In genomic region chr12:45336762-45337596, GRCh38 we compare ENCODE assay signal across 11 cellular contexts.
DNase-seq lines count a peak whose midpoint lies in the region; TF ChIP-seq lines count a peak whose summit lies in the region.
"Had no signal": no experiment of that assay in that cellular context is flagged by ENCODE, and none has a peak within 500 bp of the region (broad histone marks: within the 10 kb centered on the region; RNA-seq: fewer than 3 reads in every experiment).

No MANE protein-coding gene starts in this region.

- no peak overlapping the region for H3K23ac ChIP-seq in mesenchymal stem cell (ENCODE audit: low read length in 2 of 2)

- H4K91ac ChIP-seq in mesenchymal stem cell (ENCODE audit: low read length) = no peak overlapping the region

- H4K20me1 ChIP-seq in mammary epithelial cell (ENCODE audit: insufficient read depth, low read length) = no peaks in the 10 kb centered on the region

- no peaks in the 10 kb centered on the region for H3K27me3 ChIP-seq in BJ (ENCODE audit: control insufficient read depth, insufficient read depth, low read length)
- H3K27me3 ChIP-seq in mammary epithelial cell (ENCODE audit: insufficient read depth, low read length) = no peaks in the 10 kb centered on the region
- H3K27me3 ChIP-seq in mesenchymal stem cell (ENCODE audit: control insufficient read depth in 1 of 2, insufficient read depth in 1 of 2, low read length in 2 of 2) = no peaks in the 10 kb centered on the region
- H3K27me3 ChIP-seq in transverse colon = no peaks in the 10 kb centered on the region
- H3K27me3 ChIP-seq: colonic mucosa, testis had no signal

- no peak overlapping the region for H2BK120ac ChIP-seq in mesenchymal stem cell (ENCODE audit: low read depth, low read length)

- H3K4me1 ChIP-seq in mammary epithelial cell (ENCODE audit: insufficient read depth, low read length) (peaks cover 17% of the 10 kb centered on the region), mesenchymal stem cell (ENCODE audit: control insufficient read depth, insufficient read depth, low read depth, low read length) (peaks cover 1% of the 10 kb centered on the region), transverse colon (peaks cover 0 to 5% (median 2%) of the 10 kb centered on the region in 4 donors)
- H3K4me1 ChIP-seq: colonic mucosa, testis had no signal

- TF ChIP-seq POLR2A in NB4 (IDR thresholded peaks at IDR 0.05; ENCODE audit: extremely low read depth, insufficient read length) (no peak), transverse colon (IDR thresholded peaks at IDR 0.05) (no peak)

- dilution Hi-C loops in mammary epithelial cell (cut with HindIII; ENCODE audit: low sequenced_read_pairs) = no loop called here

- no peak overlapping the region for H3K14ac ChIP-seq in mesenchymal stem cell (ENCODE audit: low read length in 2 of 2)

- CTCF ChIA-PET in BJ (lab: Yijun Ruan, JAX) = interaction anchor here (0.9 to 1.6 kb wide), 3 partner anchors 12 to 121 kb away, joined by 3 to 6 read pairs (median 6); partner anchors contain the start of gene ANO6
- CTCF ChIA-PET in mammary epithelial cell (lab: Charles Lee; ENCODE audit: low non-redundant PET) = interaction anchor here (0.6 kb wide), 1 partner anchor 453 kb away, joined by 4 read pairs; no protein-coding TSS in a partner anchor

- 88% methylated on average over 3 of the region's 3 CpGs for WGBS in mammary epithelial cell (ENCODE audit: low coverage, missing lambda C conversion rate)
- 83% methylated on average over 3 of the region's 3 CpGs for WGBS in mesenchymal stem cell
- 92 to 95% methylated on average over 3 of the region's 3 CpGs for WGBS in transverse colon (ENCODE audit: low coverage in 1 of 2), 2 donors

- peaks cover 9% of the 10 kb centered on the region for H3K79me1 ChIP-seq in mesenchymal stem cell (replicated peaks; ENCODE audit: low read length, poor library complexity, severe bottlenecking)

- TF ChIP-seq EP300 in transverse colon (IDR thresholded peaks at IDR 0.05; ENCODE audit: low read depth) = no peak

- H3K18ac ChIP-seq in mesenchymal stem cell (ENCODE audit: low read depth in 1 of 2, low read length in 2 of 2) = peak overlapping the region in 1 of 2 experiments; percentile 84

- peak overlapping the region; percentile 82 for H3K27ac ChIP-seq in mammary epithelial cell (ENCODE audit: insufficient read depth, low read depth, low read length)
- peak overlapping the region; percentile 52 for H3K27ac ChIP-seq in mesenchymal stem cell (ENCODE audit: low read length, poor library complexity, severe bottlenecking)
- H3K27ac ChIP-seq in transverse colon = no peak overlapping the region
- H3K27ac ChIP-seq: colonic mucosa, testis had no signal

- in situ Hi-C loops in mammary epithelial cell (cut with MboI; ENCODE audit: low sequenced_read_pairs in 2 of 2) = no loop called here
- in situ Hi-C loops in transverse colon (cut with MboI; ENCODE audit: low pct_ligation_motif_present in 1 of 4, low pct_unique_long_range_greater_than_20kb in 1 of 4, low sequenced_read_pairs in 3 of 4) = no loop called here

- no peak overlapping the region for H3K4ac ChIP-seq in mesenchymal stem cell (ENCODE audit: low read depth in 1 of 2, low read length in 2 of 2)

- H3K79me2 ChIP-seq in mammary epithelial cell (ENCODE audit: insufficient read depth, low read length) = peaks cover 28% of the 10 kb centered on the region

- no peak overlapping the region for H2BK15ac ChIP-seq in mesenchymal stem cell (ENCODE audit: low read depth, poor library complexity, severe bottlenecking)

- H2AK5ac ChIP-seq in mesenchymal stem cell (ENCODE audit: low read length, severe bottlenecking) = no peak overlapping the region

- H3K36me3 ChIP-seq in BJ (ENCODE audit: control insufficient read depth, insufficient read depth, low read length) (0 out of 2 replicates have a peak, but pooled peaks cover 1% of the 10 kb centered on the region), mammary epithelial cell (ENCODE audit: insufficient read depth, low read length) (peaks cover 2% of the 10 kb centered on the region), mesenchymal stem cell (ENCODE audit: control insufficient read depth in 1 of 2, insufficient read depth in 2 of 2, low read depth in 1 of 2, low read length in 2 of 2) (peaks cover 0 to 16% of the 10 kb centered on the region in 2 experiments), transverse colon (no peaks in the 10 kb centered on the region)
- H3K36me3 ChIP-seq: colonic mucosa had no signal

- no peak overlapping the region for H3K9ac ChIP-seq in mammary epithelial cell (ENCODE audit: insufficient read depth, low read length)
- H3K9ac ChIP-seq in mesenchymal stem cell (ENCODE audit: low read length) = peak overlapping the region; percentile 59

- H4K8ac ChIP-seq in mesenchymal stem cell (ENCODE audit: low read length) = no peak overlapping the region

- H3K4me2 ChIP-seq in mammary epithelial cell (ENCODE audit: insufficient read depth, low read depth, low read length) (peak overlapping the region; percentile 0), mesenchymal stem cell (ENCODE audit: low read length, poor library complexity, severe bottlenecking) (no peak overlapping the region)

- H3K4me3 ChIP-seq in BJ (ENCODE audit: low read depth, low read length) (no peak overlapping the region), NB4 (ENCODE audit: low read depth, low read length) (no peak overlapping the region), mammary epithelial cell (replicated peaks in 1 of 3; ENCODE audit: insufficient read depth in 1 of 3, low read depth in 2 of 3, low read length in 3 of 3) (no peak overlapping the region), mesenchymal stem cell (ENCODE audit: insufficient read depth in 1 of 2, low read depth in 1 of 2, low read length in 2 of 2) (no peak overlapping the region), transverse colon (no peak overlapping the region)
- H3K4me3 ChIP-seq: colonic mucosa, testis had no signal

- no peak overlapping the region for H2BK12ac ChIP-seq in mesenchymal stem cell (ENCODE audit: low read length in 2 of 2)

- POLR2A ChIA-PET in BJ (lab: Charles Lee) = no interaction called here

- TF ChIP-seq CTCF in BJ (IDR thresholded peaks at IDR 0.05; ENCODE audit: insufficient read depth, low read depth, low read length) (0 out of 2 replicates have a peak, but pooled peaks have one; percentile 11), NB4 (IDR thresholded peaks at IDR 0.05; ENCODE audit: low read depth, low read length) (no peak), mammary epithelial cell (conservative IDR thresholded peaks at IDR 0.05 in 1 of 2, IDR thresholded peaks at IDR 0.05 in 1 of 2; ENCODE audit: extremely low read depth in 1 of 2, insufficient read depth in 1 of 2, low read depth in 1 of 2, low read length in 2 of 2) (no peak), transverse colon (IDR thresholded peaks at IDR 0.05) (no peak)

- DNase-seq in BJ (ENCODE audit: low read depth) = peak; percentile 62
- DNase-seq in NB4 (ENCODE audit: low read depth) = peak; percentile 15
- DNase-seq in mammary epithelial cell = peak; percentile 79
- DNase-seq in mesenchymal stem cell = peak; percentile 92
- DNase-seq in stimulated activated CD4-positive, alpha-beta T cell treated with anti-CD3 and anti-CD28 coated beads, Interleukin-15, amount 100 ng/mL, for 24 hours = no peak
- no peak for DNase-seq in NOMO-1 treated with DMSO at 0.1 percent for 48 hours (lab: John Stamatoyannopoulos, UW; ENCODE audit: unreplicated experiment)
- DNase-seq in transverse colon = no peak
- DNase-seq in midbrain (lab: John Stamatoyannopoulos, UW) = no peak
- DNase-seq: Caco-2, colonic mucosa, testis had no signal

- H3K9me3 ChIP-seq in mammary epithelial cell (replicated peaks; ENCODE audit: insufficient read depth, low read length) (no peaks in the 10 kb centered on the region), mesenchymal stem cell (ENCODE audit: control insufficient read depth, low read length) (no peaks in the 10 kb centered on the region), transverse colon (no peaks in the 10 kb centered on the region)
- H3K9me3 ChIP-seq: Caco-2, colonic mucosa, testis had no signal

- BruUV-seq in mammary epithelial cell (replicated peaks; lab: Mats Ljungman, UMichigan) = no TSS peak

- H2AFZ ChIP-seq in mammary epithelial cell (ENCODE audit: low read depth, low read length) = no peak overlapping the region
- no peak overlapping the region for H2AFZ ChIP-seq in mesenchymal stem cell (ENCODE audit: low read depth, low read length)

- intact Hi-C loops in mammary epithelial cell (cut with micrococcal nuclease) (loop anchor here (2.0 kb wide), 2 partner anchors 68 to 120 kb away; partner anchors contain the start of gene ANO6), transverse colon (cut with DNase I; ENCODE audit: low total_unique reads) (no loop called here)

- H2BK5ac ChIP-seq in mesenchymal stem cell (ENCODE audit: low read depth, low read length, poor library complexity, severe bottlenecking) = no peak overlapping the region

Comparison
In these comparisons a context has a peak if more than half of its experiments do, and no peak if none do; other contexts are left out.
1. DNase-seq: peak in BJ (single experiment), NB4 (single experiment), mammary epithelial cell (single experiment) and mesenchymal stem cell (single experiment); none in stimulated activated CD4-positive, alpha-beta T cell treated with anti-CD3 and anti-CD28 coated beads, Interleukin-15, amount 100 ng/mL, for 24 hours (single experiment), NOMO-1 treated with DMSO at 0.1 percent for 48 hours (single experiment), transverse colon (single experiment) and midbrain (single experiment).
2. H3K27ac ChIP-seq: peak in mammary epithelial cell (single experiment) and mesenchymal stem cell (single experiment); none in transverse colon (0 of 4).